Comparison of ENCODE assay signal across 8 cellular contexts in the genomic region with DNA sequence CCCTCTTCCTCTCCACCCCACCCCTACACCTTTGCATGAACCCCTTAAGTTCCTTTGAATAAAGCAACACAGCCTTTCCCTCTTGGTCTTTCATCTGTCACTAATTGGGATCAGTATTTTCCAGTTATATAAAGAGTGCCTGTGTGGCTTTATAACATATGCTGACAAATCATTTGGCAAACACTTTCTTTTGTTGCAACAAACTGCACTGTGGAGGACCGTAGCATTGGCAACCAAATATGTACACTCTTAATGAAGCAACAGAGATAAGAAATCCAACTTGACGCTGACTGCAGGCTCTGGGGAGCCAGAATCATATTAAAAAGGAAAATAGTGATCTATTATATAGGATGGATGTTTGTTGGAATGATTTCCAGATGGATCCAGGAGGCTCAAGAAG.
DNase-seq lines count a peak whose midpoint lies in the region; ATAC-seq and TF ChIP-seq lines count a peak whose summit lies in the region.

No MANE protein-coding gene starts in this region.

- H3K4me1 Mint-ChIP-seq in activated T-cell treated with anti-CD3 and anti-CD28 coated beads, Interleukin-2, amount 50 U/mL, for 72 hours (ENCODE audit: low read depth): no peaks in the 10 kb centered on the region
- H3K4me1 Mint-ChIP-seq in stimulated activated effector memory CD8-positive, alpha-beta T cell treated with anti-CD3 and anti-CD28 coated beads, Interleukin-12 subunit alpha, Interleukin-12 subunit beta, amount 100 ng/mL, for 72 hours: no peaks in the 10 kb centered on the region

- no peak for ATAC-seq in GM18498 (IDR thresholded peaks at IDR 0.05; ENCODE audit: unreplicated experiment)
- no peak for ATAC-seq in activated T-cell treated with anti-CD3 and anti-CD28 coated beads, Interleukin-2, amount 50 U/mL, for 72 hours (replicated peaks in 1 of 2)
- ATAC-seq in stimulated activated effector memory CD8-positive, alpha-beta T cell treated with anti-CD3 and anti-CD28 coated beads, Interleukin-12 subunit alpha, Interleukin-12 subunit beta, amount 100 ng/mL, for 72 hours: no peak

- H3K27me3 Mint-ChIP-seq in activated T-cell treated with anti-CD3 and anti-CD28 coated beads, Interleukin-2, amount 50 U/mL, for 72 hours (ENCODE audit: low read depth): peaks cover 21% of the 10 kb centered on the region

- H3K36me3 Mint-ChIP-seq in activated T-cell treated with anti-CD3 and anti-CD28 coated beads, Interleukin-2, amount 50 U/mL, for 72 hours (ENCODE audit: insufficient read depth in 2 of 2): no peaks in the 10 kb centered on the region
- H3K36me3 Mint-ChIP-seq in stimulated activated effector memory CD8-positive, alpha-beta T cell treated with anti-CD3 and anti-CD28 coated beads, Interleukin-12 subunit alpha, Interleukin-12 subunit beta, amount 100 ng/mL, for 72 hours: peaks cover 6% of the 10 kb centered on the region

- no peak overlapping the region for H3K27ac Mint-ChIP-seq in activated T-cell treated with anti-CD3 and anti-CD28 coated beads, Interleukin-2, amount 50 U/mL, for 72 hours
- no peak overlapping the region for H3K27ac Mint-ChIP-seq in stimulated activated effector memory CD8-positive, alpha-beta T cell treated with anti-CD3 and anti-CD28 coated beads, Interleukin-12 subunit alpha, Interleukin-12 subunit beta, amount 100 ng/mL, for 72 hours

- DNase-seq in EH (ENCODE audit: low read depth): peak; percentile 79
- DNase-seq in RPMI7951 (ENCODE audit: low read depth): peak; percentile 80
- DNase-seq in fibroblast of the aortic adventitia (ENCODE audit: low read depth): peak; percentile 97
- DNase-seq in renal cortical epithelial cell (ENCODE audit: low read depth): peak; percentile 62
- no peak for DNase-seq in OCI-M2 (lab: John Stamatoyannopoulos, UW; ENCODE audit: unreplicated experiment)
- DNase-seq in activated T-cell treated with anti-CD3 and anti-CD28 coated beads, Interleukin-2, amount 50 U/mL, for 72 hours: no peak
- DNase-seq in stimulated activated effector memory CD8-positive, alpha-beta T cell treated with anti-CD3 and anti-CD28 coated beads, Interleukin-12 subunit alpha, Interleukin-12 subunit beta, amount 100 ng/mL, for 72 hours (ENCODE audit: low spot score in 2 of 2): no peak

- H3K4me3 ChIP-seq in fibroblast of the aortic adventitia (ENCODE audit: low read depth, low read length): no peak overlapping the region

- no peak for TF ChIP-seq CTCF in fibroblast of the aortic adventitia (IDR thresholded peaks at IDR 0.05; ENCODE audit: insufficient read depth, low read length)

- H3K4me3 Mint-ChIP-seq in activated T-cell treated with anti-CD3 and anti-CD28 coated beads, Interleukin-2, amount 50 U/mL, for 72 hours: no peak overlapping the region
- no peak overlapping the region for H3K4me3 Mint-ChIP-seq in stimulated activated effector memory CD8-positive, alpha-beta T cell treated with anti-CD3 and anti-CD28 coated beads, Interleukin-12 subunit alpha, Interleukin-12 subunit beta, amount 100 ng/mL, for 72 hours

- no peaks in the 10 kb centered on the region for H3K9me3 Mint-ChIP-seq in activated T-cell treated with anti-CD3 and anti-CD28 coated beads, Interleukin-2, amount 50 U/mL, for 72 hours
- H3K9me3 Mint-ChIP-seq in stimulated activated effector memory CD8-positive, alpha-beta T cell treated with anti-CD3 and anti-CD28 coated beads, Interleukin-12 subunit alpha, Interleukin-12 subunit beta, amount 100 ng/mL, for 72 hours: peaks cover 8% of the 10 kb centered on the region

Comparison
In these comparisons a context has a peak if more than half of its experiments do, and no peak if none do; other contexts are left out.
1. DNase-seq: peak in EH (single experiment), RPMI7951 (single experiment), fibroblast of the aortic adventitia (single experiment) and renal cortical epithelial cell (single experiment); none in OCI-M2 (single experiment), activated T-cell treated with anti-CD3 and anti-CD28 coated beads, Interleukin-2, amount 50 U/mL, for 72 hours (0 of 2) and stimulated activated effector memory CD8-positive, alpha-beta T cell treated with anti-CD3 and anti-CD28 coated beads, Interleukin-12 subunit alpha, Interleukin-12 subunit beta, amount 100 ng/mL, for 72 hours (0 of 2).